In genomic region chr19:40800997-40801377, GRCh38 we compare ENCODE assay signal across 8 cellular contexts. TPM values are rescaled to one million over a fixed set of nuclear protein-coding genes. Genes with fewer than 3 reads are reported as not detected.
DNase-seq lines count a peak whose midpoint lies in the region; ATAC-seq and TF ChIP-seq lines count a peak whose summit lies in the region.

No MANE protein-coding gene starts in this region.

- H3F3A ChIP-seq in neural cell (ENCODE audit: insufficient read depth, low read length, poor library complexity, severe bottlenecking), result no peaks in the 10 kb centered on the region

- H3K27ac ChIP-seq in KOPT-K1 (ENCODE audit: low read depth, low read length, poor library complexity, severe bottlenecking) (peak overlapping the region; percentile 86), cingulate gyrus (ENCODE audit: low read depth, low read length) (peak overlapping the region; percentile 72), neural cell (ENCODE audit: low read length) (no peak overlapping the region)

- H3K9ac ChIP-seq in neural cell (ENCODE audit: low read length), result peak overlapping the region; percentile 94

- no peaks in the 10 kb centered on the region for H3K27me3 ChIP-seq in neural cell (ENCODE audit: insufficient read depth, low read depth, low read length)

- H3K79me2 ChIP-seq in neural cell (replicated peaks; ENCODE audit: insufficient read depth, low read length), result peaks cover 63% of the 10 kb centered on the region

- peak overlapping the region; percentile 39 for H3K4me2 ChIP-seq in neural cell (ENCODE audit: low read length)

- H3K4me3 ChIP-seq in AG10803 (ENCODE audit: low read length) (peak overlapping the region; percentile 87), neural cell (ENCODE audit: low read length) (peak overlapping the region; percentile 92)

- no peak for TF ChIP-seq EP300 in neural cell (conservative IDR thresholded peaks at IDR 0.05; ENCODE audit: poor library complexity, severe bottlenecking)

- ATAC-seq in HG03520 (IDR thresholded peaks at IDR 0.05; ENCODE audit: unreplicated experiment) (no peak), HG03280 (IDR thresholded peaks at IDR 0.05; ENCODE audit: unreplicated experiment) (no peak)

- peaks cover 53% of the 10 kb centered on the region for H3K36me3 ChIP-seq in KOPT-K1 (ENCODE audit: insufficient read depth, low read length)
- H3K36me3 ChIP-seq in neural cell (ENCODE audit: insufficient read depth, low read length), result peaks cover 3% of the 10 kb centered on the region

- no peak for TF ChIP-seq RAD21 in neural cell (conservative IDR thresholded peaks at IDR 0.05)

- no peak for TF ChIP-seq CTCF in AG10803 (conservative IDR thresholded peaks at IDR 0.05; ENCODE audit: low read length)
- no peak for TF ChIP-seq CTCF in neural cell (IDR thresholded peaks at IDR 0.05; ENCODE audit: poor library complexity, severe bottlenecking)

- peaks cover 10% of the 10 kb centered on the region for H4K20me1 ChIP-seq in neural cell (ENCODE audit: insufficient read depth)

- no peaks in the 10 kb centered on the region for H3K9me2 ChIP-seq in neural cell (ENCODE audit: insufficient read depth, low read length)

- H2AFZ ChIP-seq in neural cell (ENCODE audit: low read depth, low read length), result no peak overlapping the region

- no peak for DNase-seq in AG10803 (ENCODE audit: low read depth)
- DNase-seq in SW 1271 (lab: John Stamatoyannopoulos, UW), result no peak
- no peak for DNase-seq in NCI-H1417 (lab: John Stamatoyannopoulos, UW)

- H3K9me3 ChIP-seq in KOPT-K1 (ENCODE audit: insufficient read depth, low read length, poor library complexity, severe bottlenecking) (no peaks in the 10 kb centered on the region), neural cell (ENCODE audit: low read length) (no peaks in the 10 kb centered on the region)

TF ChIP-seq in neural cell, 6 proteins besides CTCF, POLR2A, EP300 and RAD21:
- no peak for TF ChIP-seq TAF1 (IDR thresholded peaks at IDR 0.05; ENCODE audit: low read depth)
- no peak for TF ChIP-seq SMC3 (conservative IDR thresholded peaks at IDR 0.05; ENCODE audit: poor library complexity)
- TF ChIP-seq MXI1 (conservative IDR thresholded peaks at IDR 0.05; ENCODE audit: poor library complexity, severe bottlenecking), result no peak
- TF ChIP-seq REST (IDR thresholded peaks at IDR 0.05; ENCODE audit: borderline replicate concordance), result no peak
- no peak for TF ChIP-seq EZH2 (IDR thresholded peaks at IDR 0.05; ENCODE audit: borderline replicate concordance, insufficient read depth, low read length, poor library complexity, severe bottlenecking)
- no peak for TF ChIP-seq POLR2AphosphoS5 (IDR thresholded peaks at IDR 0.05)

RNA-seq across cellular contexts. Expression of gene EGLN2, which starts 2.0 kb away (rescaled TPM):
- 110 and 112 TPM in 2 replicates for polyA plus RNA-seq in neural cell
- polyA minus RNA-seq in neural cell, result 112 and 117 TPM in 2 replicates

RNA-seq across cellular contexts. Expression of gene RAB4B, which starts 22.9 kb away (rescaled TPM):
- polyA plus RNA-seq in neural cell, result 66.0 and 76.2 TPM in 2 replicates
- 25.1 and 29.5 TPM in 2 replicates for polyA minus RNA-seq in neural cell

RNA-seq across cellular contexts. Expression of gene MIA, which starts 25.7 kb away (rescaled TPM):
- 1.8 and 4.0 TPM in 2 replicates for polyA plus RNA-seq in neural cell
- polyA minus RNA-seq in neural cell, result not detected in 2 replicates

RNA-seq across cellular contexts. Expression of gene CYP2A6, which starts 49.3 kb away (rescaled TPM):
- not detected in 2 replicates for polyA plus RNA-seq in neural cell
- polyA minus RNA-seq in neural cell, result not detected in 2 replicates

RNA-seq across cellular contexts. Expression of gene SNRPA, which starts 50.0 kb away (rescaled TPM):
- polyA plus RNA-seq in neural cell, result 29.9 and 37.9 TPM in 2 replicates
- polyA minus RNA-seq in neural cell, result 14.4 and 19.2 TPM in 2 replicates
